In genomic region chr3:9932535-9932842, GRCh38 we compare ENCODE assay signal across 8 cellular contexts. TPM values are rescaled to one million over a fixed set of nuclear protein-coding genes. Genes with fewer than 3 reads are reported as not detected.
DNase-seq lines count a peak whose midpoint lies in the region; ATAC-seq and TF ChIP-seq lines count a peak whose summit lies in the region.

No MANE protein-coding gene starts in this region.

- peaks cover 10% of the 10 kb centered on the region; the same call in 1 of the 2 replicates for H3K36me3 ChIP-seq in KOPT-K1 (ENCODE audit: insufficient read depth, low read length)
- peaks cover 0 to 8% (median 4%) of the 10 kb centered on the region in 3 experiments for H3K36me3 ChIP-seq in naive thymus-derived CD4-positive, alpha-beta T cell (ENCODE audit: control insufficient read depth in 2 of 3, insufficient read depth in 3 of 3, low read length in 3 of 3)

- H3K27ac ChIP-seq in KOPT-K1 (ENCODE audit: low read depth, low read length, poor library complexity, severe bottlenecking) (peak overlapping the region; percentile 66), cingulate gyrus (ENCODE audit: low read depth, low read length) (peak overlapping the region; percentile 94)
- H3K27ac ChIP-seq in naive thymus-derived CD4-positive, alpha-beta T cell (ENCODE audit: low read depth, low read length): peak overlapping the region; percentile 98

- peaks cover 0 to 1% (median 0%) of the 10 kb centered on the region in 11 donors for H3K9me3 Mint-ChIP-seq in naive thymus-derived CD4-positive, alpha-beta T cell

- POLR2A ChIA-PET in AG04449 (lab: Yijun Ruan, JAX): interaction anchor here (0.7 to 3.0 kb wide), 8 partner anchors 9 to 139 kb away, joined by 3 to 22 read pairs (median 4); partner anchors contain the start of genes ARPC4, IL17RC, RPUSD3 and TADA3
- POLR2A ChIA-PET in naive thymus-derived CD4-positive, alpha-beta T cell (lab: Charles Lee): interaction anchor here (0.8 to 5.2 kb wide), 33 partner anchors 9 to 504 kb away, joined by 3 to 64 read pairs (median 8); partner anchors contain the start of genes ARPC4, BRPF1, EMC3 and IL17RC

- H3K4me1 Mint-ChIP-seq in naive thymus-derived CD4-positive, alpha-beta T cell: peaks cover 30 to 58% (median 48%) of the 10 kb centered on the region in 7 donors

- H3K4me3 Mint-ChIP-seq in naive thymus-derived CD4-positive, alpha-beta T cell: peak overlapping the region; percentile 71 to 99 (median 98)

- no peak for ATAC-seq in naive thymus-derived CD4-positive, alpha-beta T cell
- no peak for ATAC-seq in GM18867 (IDR thresholded peaks at IDR 0.05; ENCODE audit: unreplicated experiment)

- no peaks in the 10 kb centered on the region for H3K27me3 ChIP-seq in naive thymus-derived CD4-positive, alpha-beta T cell (ENCODE audit: control insufficient read depth in 2 of 2, insufficient read depth in 2 of 2, low read length in 2 of 2)

- no peak for DNase-seq in AG04449 (ENCODE audit: low read depth, low spot score)
- DNase-seq in naive thymus-derived CD4-positive, alpha-beta T cell: no peak
- DNase-seq in GM19240 (ENCODE audit: insufficient read length, low spot score): no peak
- no peak for DNase-seq in superior temporal gyrus (ENCODE audit: extremely low spot score)
- no peak for DNase-seq in stimulated activated CD4-positive, alpha-beta T cell treated with anti-CD3 and anti-CD28 coated beads, Interleukin-15, amount 100 ng/mL, for 24 hours

- peak overlapping the region; percentile 94 to 100 (median 99) for H3K27ac Mint-ChIP-seq in naive thymus-derived CD4-positive, alpha-beta T cell

- no peaks in the 10 kb centered on the region for H3K27me3 Mint-ChIP-seq in naive thymus-derived CD4-positive, alpha-beta T cell

- H3K4me1 ChIP-seq in naive thymus-derived CD4-positive, alpha-beta T cell (ENCODE audit: control insufficient read depth in 2 of 2, insufficient read depth in 2 of 2, low read length in 2 of 2): peaks cover 25 to 28% of the 10 kb centered on the region in 2 donors

- H3K9me3 ChIP-seq in KOPT-K1 (ENCODE audit: insufficient read depth, low read length, poor library complexity, severe bottlenecking): no peaks in the 10 kb centered on the region
- no peaks in the 10 kb centered on the region for H3K9me3 ChIP-seq in naive thymus-derived CD4-positive, alpha-beta T cell (ENCODE audit: control insufficient read depth in 2 of 3, low read length in 3 of 3)

- H3K36me3 Mint-ChIP-seq in naive thymus-derived CD4-positive, alpha-beta T cell: peaks cover 0 to 7% (median 4%) of the 10 kb centered on the region in 5 donors

- intact Hi-C loops in naive thymus-derived CD4-positive, alpha-beta T cell (cut with micrococcal nuclease): loop anchor here (1.0 to 10.0 kb wide), 9 partner anchors 16 to 568 kb away; partner anchors contain the start of genes BRK1 (in 1 of the 2), IL17RC (in 1 of the 2), MTMR14 (in 1 of the 2) and TATDN2 (in 1 of the 2)

- H3K4me3 ChIP-seq in AG04449 (ENCODE audit: low read depth, low read length): peak overlapping the region; percentile 77
- H3K4me3 ChIP-seq in naive thymus-derived CD4-positive, alpha-beta T cell (ENCODE audit: low read length): peak overlapping the region; percentile 98

- CTCF ChIA-PET in AG04449 (lab: Yijun Ruan, JAX): interaction anchor here (0.7 to 7.4 kb wide), 31 partner anchors 10 to 806 kb away, joined by 3 to 84 read pairs (median 6); partner anchors contain the start of genes FANCD2, IL17RE, PRRT3 and RPUSD3
- CTCF ChIA-PET in naive thymus-derived CD4-positive, alpha-beta T cell (lab: Charles Lee): interaction anchor here (0.6 to 5.3 kb wide), 10 partner anchors 7 to 353 kb away, joined by 3 to 35 read pairs (median 4); partner anchors contain the start of genes FANCD2, MTMR14, PRRT3 and RPUSD3

- no peak for TF ChIP-seq CTCF in AG04449 (IDR thresholded peaks at IDR 0.05; ENCODE audit: insufficient read depth, low read length, missing control alignments)

RNA-seq across cellular contexts. Expression of gene CRELD1, which starts 1.1 kb away (rescaled TPM):
- total RNA-seq in naive thymus-derived CD4-positive, alpha-beta T cell: 10 to 100 TPM; 21.0 to 64.9 (median 29.6) TPM
- 10 to 100 TPM; 30.1 to 31.0 TPM for polyA plus RNA-seq in naive thymus-derived CD4-positive, alpha-beta T cell

RNA-seq across cellular contexts. Expression of gene IL17RC, which starts 15.6 kb away (rescaled TPM):
- 1 to 10 TPM in 3 of 5 experiments, under 1 TPM in 2; 0.70 to 3.2 (median 1.4) TPM for total RNA-seq in naive thymus-derived CD4-positive, alpha-beta T cell
- 10 to 100 TPM in 1 of 2 donors, 1 to 10 TPM in 1; 8.3 to 11.9 TPM for polyA plus RNA-seq in naive thymus-derived CD4-positive, alpha-beta T cell

RNA-seq across cellular contexts. Expression of gene PRRT3, which starts 19.7 kb away (rescaled TPM):
- 10 to 100 TPM in 2 of 5 experiments, 1 to 10 TPM in 3; 5.1 to 10.8 (median 8.8) TPM for total RNA-seq in naive thymus-derived CD4-positive, alpha-beta T cell
- polyA plus RNA-seq in naive thymus-derived CD4-positive, alpha-beta T cell: 1 to 10 TPM; 5.4 to 6.4 TPM

RNA-seq across cellular contexts. Expression of gene IL17RE, which starts 29.8 kb away (rescaled TPM):
- total RNA-seq in naive thymus-derived CD4-positive, alpha-beta T cell: 1 to 10 TPM in 2 of 5 experiments, under 1 TPM in 3; 0.19 to 2.2 (median 0.38) TPM
- not detected for polyA plus RNA-seq in naive thymus-derived CD4-positive, alpha-beta T cell

RNA-seq across cellular contexts. Expression of gene JAGN1, which starts 42.1 kb away (rescaled TPM):
- total RNA-seq in naive thymus-derived CD4-positive, alpha-beta T cell: 10 to 100 TPM; 16.0 to 34.5 (median 28.1) TPM
- 10 to 100 TPM; 44.8 to 54.5 TPM for polyA plus RNA-seq in naive thymus-derived CD4-positive, alpha-beta T cell
